ENCODE assay signal across 22 cellular contexts in genomic region chr14:76377675-76378074, GRCh38. TPM values are rescaled to one million over a fixed set of nuclear protein-coding genes. Genes with fewer than 3 reads are reported as not detected.
DNase-seq lines count a peak whose midpoint lies in the region; ATAC-seq, FAIRE-seq and TF ChIP-seq lines count a peak whose summit lies in the region.
"Had no signal": no experiment of that assay in that cellular context is flagged by ENCODE, and none has a peak within 500 bp of the region (broad histone marks: within the 10 kb centered on the region; RNA-seq: fewer than 3 reads in every experiment).

No MANE protein-coding gene starts in this region.

- H3K36me3 Mint-ChIP-seq in Caco-2 (ENCODE audit: insufficient read depth, unreplicated experiment) (no peaks in the 10 kb centered on the region), endodermal cell (ENCODE audit: low read depth) (no peaks in the 10 kb centered on the region)
- H3K36me3 Mint-ChIP-seq: stimulated activated memory B cell treated with anti-CD40 and anti-IgM and Interleukin-4, amounts not matched to agents 10 μg/mL and 1 μg/mL and 100 μg/mL, for 72 hours had no signal

- H3K9me3 Mint-ChIP-seq in Caco-2 (ENCODE audit: unreplicated experiment) (no peaks in the 10 kb centered on the region), endodermal cell (no peaks in the 10 kb centered on the region)
- H3K9me3 Mint-ChIP-seq: activated T-helper 17 cell treated with anti-CD3 and anti-CD28 coated beads, Interleukin-2, amount 50 U/mL, for 72 hours; central memory CD8-positive, alpha-beta T cell; stimulated activated memory B cell treated with anti-CD40 and anti-IgM and Interleukin-4, amounts not matched to agents 10 μg/mL and 1 μg/mL and 100 μg/mL, for 72 hours had no signal

- H3K9me3 ChIP-seq in Caco-2 (no peaks in the 10 kb centered on the region), HUES48 (ENCODE audit: control insufficient read depth, insufficient read depth, low read length) (no peaks in the 10 kb centered on the region), endodermal cell (ENCODE audit: control insufficient read depth, low read length) (no peaks in the 10 kb centered on the region), pancreas (no peaks in the 10 kb centered on the region)
- H3K9me3 ChIP-seq: adrenal gland, heart left ventricle had no signal

- no TSS peak for BruUV-seq in Caco-2 (replicated peaks; lab: Mats Ljungman, UMichigan)

- ATAC-seq in pancreas (peak in 3 of 4 donors; percentile 20 to 37 (median 33)), GM21786 (IDR thresholded peaks at IDR 0.05; ENCODE audit: unreplicated experiment) (no peak), GM18873 (IDR thresholded peaks at IDR 0.05; ENCODE audit: low FRiP score, unreplicated experiment) (no peak)
- ATAC-seq: activated T-helper 17 cell treated with anti-CD3 and anti-CD28 coated beads, Interleukin-2, amount 50 U/mL, for 72 hours; heart left ventricle; HepG2; PC-3; stimulated activated memory B cell treated with anti-CD40 and anti-IgM and Interleukin-4, amounts not matched to agents 10 μg/mL and 1 μg/mL and 100 μg/mL, for 72 hours had no signal

- FAIRE-seq in pancreas (lab: Jason Lieb, UNC), result no peak
- FAIRE-seq: G401.6, HepG2, kidney had no signal

- no peaks in the 10 kb centered on the region for H3K36me3 ChIP-seq in Caco-2 (ENCODE audit: control insufficient read depth, insufficient read depth, low read length)
- H3K36me3 ChIP-seq in HUES48 (ENCODE audit: control insufficient read depth, insufficient read depth, low read length), result no peaks in the 10 kb centered on the region
- no peaks in the 10 kb centered on the region for H3K36me3 ChIP-seq in endodermal cell (ENCODE audit: control insufficient read depth, insufficient read depth, low read length)
- H3K36me3 ChIP-seq in pancreas, result no peaks in the 10 kb centered on the region
- H3K36me3 ChIP-seq: adrenal gland, heart left ventricle had no signal

- peaks cover 5% of the 10 kb centered on the region for H3K27me3 ChIP-seq in Caco-2 (replicated peaks; ENCODE audit: control insufficient read depth, insufficient read depth, low read length)
- peaks cover 98% of the 10 kb centered on the region for H3K27me3 ChIP-seq in HUES48 (ENCODE audit: control insufficient read depth, insufficient read depth, low read length)
- peaks cover 100% of the 10 kb centered on the region for H3K27me3 ChIP-seq in endodermal cell (ENCODE audit: control insufficient read depth, insufficient read depth, low read length, poor library complexity, severe bottlenecking)
- H3K27me3 ChIP-seq in pancreas, result peaks cover 0 to 21% (median 0%) of the 10 kb centered on the region in 4 donors

- no peak overlapping the region for H3K27ac Mint-ChIP-seq in Caco-2 (ENCODE audit: unreplicated experiment)
- H3K27ac Mint-ChIP-seq in endodermal cell, result no peak overlapping the region
- H3K27ac Mint-ChIP-seq: activated T-helper 17 cell treated with anti-CD3 and anti-CD28 coated beads, Interleukin-2, amount 50 U/mL, for 72 hours; stimulated activated memory B cell treated with anti-CD40 and anti-IgM and Interleukin-4, amounts not matched to agents 10 μg/mL and 1 μg/mL and 100 μg/mL, for 72 hours had no signal

- TF ChIP-seq CTCF in Caco-2 (IDR thresholded peaks at IDR 0.05; ENCODE audit: insufficient read depth in 1 of 2, low read depth in 1 of 2, low read length in 1 of 2, severe bottlenecking in 1 of 2, unreplicated experiment in 1 of 2) (no peak), endodermal cell (conservative IDR thresholded peaks at IDR 0.05) (no peak), pancreas (IDR thresholded peaks at IDR 0.05) (no peak)

- H3K9ac ChIP-seq in HUES48 (ENCODE audit: low read depth, low read length) (no peak overlapping the region), endodermal cell (ENCODE audit: extremely low read depth, low read length, poor library complexity, severe bottlenecking) (no peak overlapping the region)

- H3K4me1 ChIP-seq in Caco-2 (no peaks in the 10 kb centered on the region), HUES48 (ENCODE audit: control insufficient read depth, insufficient read depth, low read length) (peaks cover 6% of the 10 kb centered on the region; the same call in 1 of the 2 replicates), endodermal cell (ENCODE audit: control insufficient read depth, insufficient read depth, low read length) (peaks cover 4% of the 10 kb centered on the region), pancreas (peaks cover 0 to 10% (median 4%) of the 10 kb centered on the region in 3 donors)

- peaks cover 31% of the 10 kb centered on the region for H3K27me3 Mint-ChIP-seq in Caco-2 (ENCODE audit: insufficient read depth, unreplicated experiment)
- H3K27me3 Mint-ChIP-seq in endodermal cell (ENCODE audit: insufficient read depth), result peaks cover 94% of the 10 kb centered on the region

- no peak for DNase-seq in Caco-2
- DNase-seq in endodermal cell, result no peak
- no peak for DNase-seq in pancreas
- no peak for DNase-seq in NCI-H187 treated with DMSO at 0.1 percent for 48 hours (lab: John Stamatoyannopoulos, UW)
- DNase-seq: adrenal gland; effector memory CD4-positive, alpha-beta T cell; heart left ventricle; kidney; NCI-H146; NCI-H748 treated with DMSO at 0.1 percent for 48 hours; PC-3 had no signal

- no peak overlapping the region for H3K4me3 ChIP-seq in Caco-2 (ENCODE audit: low read depth, low read length)
- H3K4me3 ChIP-seq in HUES48 (ENCODE audit: low read depth, low read length), result peak overlapping the region; percentile 73
- peak overlapping the region; percentile 83 for H3K4me3 ChIP-seq in endodermal cell (ENCODE audit: low read length)
- peak overlapping the region in 2 of 4 donors; percentile 36 to 48 for H3K4me3 ChIP-seq in pancreas

- H3K4me3 Mint-ChIP-seq in Caco-2 (ENCODE audit: unreplicated experiment) (peak overlapping the region; percentile 47), endodermal cell (peak overlapping the region; percentile 62)
- H3K4me3 Mint-ChIP-seq: activated T-helper 17 cell treated with anti-CD3 and anti-CD28 coated beads, Interleukin-2, amount 50 U/mL, for 72 hours; central memory CD8-positive, alpha-beta T cell; stimulated activated memory B cell treated with anti-CD40 and anti-IgM and Interleukin-4, amounts not matched to agents 10 μg/mL and 1 μg/mL and 100 μg/mL, for 72 hours had no signal

- CTCF ChIA-PET in Caco-2 (lab: Charles Lee), result no interaction called here

- intact Hi-C loops in Caco-2 (cut with micrococcal nuclease; ENCODE audit: unreplicated experiment) (no loop called here), pancreas (cut with DNase I) (no loop called here)

- POLR2A ChIA-PET in Caco-2 (lab: Charles Lee), result interaction anchor here (0.7 kb wide), 1 partner anchor 302 kb away, joined by 3 read pairs; no protein-coding TSS in a partner anchor

- H3K4me1 Mint-ChIP-seq in Caco-2 (ENCODE audit: low read depth, unreplicated experiment) (peaks cover 6% of the 10 kb centered on the region), endodermal cell (peaks cover 11% of the 10 kb centered on the region)

- H3K27ac ChIP-seq in HUES48 (ENCODE audit: low read depth, low read length) (no peak overlapping the region), endodermal cell (ENCODE audit: low read depth, low read length) (no peak overlapping the region), pancreas (no peak overlapping the region)
- H3K27ac ChIP-seq: adrenal gland, heart left ventricle had no signal

- WGBS in endodermal cell (ENCODE audit: insufficient coverage in 1 of 2, insufficient read length in 1 of 2), 2 experiments, result 17 to 28% methylated on average over 3 to 6 of the region's 6 CpGs
- 10 to 11% methylated on average over 6 of the region's 6 CpGs for WGBS in pancreas, 2 donors

RNA-seq across cellular contexts. Expression of gene ESRRB, which starts 1.7 kb away (rescaled TPM):
- not detected in 2 replicates for total RNA-seq in Caco-2 (2022)
- 1 to 10 TPM; 1.1 to 1.2 TPM for total RNA-seq in endodermal cell
- polyA plus RNA-seq in endodermal cell (2013, experiment 1 of 2), result 1.0 TPM
- 0.79 TPM for polyA plus RNA-seq in endodermal cell (2013, experiment 2 of 2)
- under 1 TPM in 4 of 6 donors, not detected in 2; 0.14 to 0.63 (median 0.27) TPM for total RNA-seq in pancreas
- polyA plus RNA-seq in pancreas, result under 1 TPM; 0.68 to 0.85 TPM
- total RNA-seq: activated CD8-positive, alpha-beta memory T cell treated with anti-CD3 and anti-CD28 coated beads for 36 hours; fibroblast of lung; M059J; PC-3 had no signal
- polyA plus RNA-seq: fibroblast of lung had no signal

Comparison
In these comparisons a context has a peak if more than half of its experiments do, and no peak if none do; other contexts are left out.
1. ATAC-seq: peak in pancreas (3 of 4); none in GM21786 (single experiment) and GM18873 (single experiment).